In the genomic region with DNA sequence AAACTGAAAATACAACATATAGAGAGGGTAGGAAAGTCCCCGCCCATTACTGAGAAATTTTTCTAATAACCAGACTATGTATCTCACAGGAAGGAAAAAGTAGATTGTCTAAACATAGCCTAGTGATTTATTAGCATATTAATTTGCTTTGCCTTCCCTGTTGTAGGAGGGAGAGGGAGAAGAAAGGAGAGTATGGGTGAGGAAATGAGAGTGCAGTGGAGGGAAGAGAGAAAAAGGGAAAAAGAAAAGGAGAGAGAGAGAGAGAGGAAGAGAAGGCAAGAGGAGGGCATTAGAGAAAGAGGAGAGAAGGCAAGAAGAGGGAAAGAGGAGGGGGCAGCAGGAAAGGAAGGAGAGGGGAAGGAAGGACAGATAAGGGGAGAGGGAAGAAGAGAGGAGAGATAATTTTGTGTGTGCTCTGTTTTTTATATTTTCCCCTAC, we compare ENCODE assay signal across 1 cellular context.
A peak's percentile ranks its signal among the peaks of the same experiment; 100 is the strongest.
TF ChIP-seq lines count a peak whose summit lies in the region.

No MANE protein-coding gene starts in this region.

TF ChIP-seq in A549, 52 proteins besides CTCF, POLR2A, EP300 and RAD21 (continued from another document):
- TF ChIP-seq, protein P1, sequence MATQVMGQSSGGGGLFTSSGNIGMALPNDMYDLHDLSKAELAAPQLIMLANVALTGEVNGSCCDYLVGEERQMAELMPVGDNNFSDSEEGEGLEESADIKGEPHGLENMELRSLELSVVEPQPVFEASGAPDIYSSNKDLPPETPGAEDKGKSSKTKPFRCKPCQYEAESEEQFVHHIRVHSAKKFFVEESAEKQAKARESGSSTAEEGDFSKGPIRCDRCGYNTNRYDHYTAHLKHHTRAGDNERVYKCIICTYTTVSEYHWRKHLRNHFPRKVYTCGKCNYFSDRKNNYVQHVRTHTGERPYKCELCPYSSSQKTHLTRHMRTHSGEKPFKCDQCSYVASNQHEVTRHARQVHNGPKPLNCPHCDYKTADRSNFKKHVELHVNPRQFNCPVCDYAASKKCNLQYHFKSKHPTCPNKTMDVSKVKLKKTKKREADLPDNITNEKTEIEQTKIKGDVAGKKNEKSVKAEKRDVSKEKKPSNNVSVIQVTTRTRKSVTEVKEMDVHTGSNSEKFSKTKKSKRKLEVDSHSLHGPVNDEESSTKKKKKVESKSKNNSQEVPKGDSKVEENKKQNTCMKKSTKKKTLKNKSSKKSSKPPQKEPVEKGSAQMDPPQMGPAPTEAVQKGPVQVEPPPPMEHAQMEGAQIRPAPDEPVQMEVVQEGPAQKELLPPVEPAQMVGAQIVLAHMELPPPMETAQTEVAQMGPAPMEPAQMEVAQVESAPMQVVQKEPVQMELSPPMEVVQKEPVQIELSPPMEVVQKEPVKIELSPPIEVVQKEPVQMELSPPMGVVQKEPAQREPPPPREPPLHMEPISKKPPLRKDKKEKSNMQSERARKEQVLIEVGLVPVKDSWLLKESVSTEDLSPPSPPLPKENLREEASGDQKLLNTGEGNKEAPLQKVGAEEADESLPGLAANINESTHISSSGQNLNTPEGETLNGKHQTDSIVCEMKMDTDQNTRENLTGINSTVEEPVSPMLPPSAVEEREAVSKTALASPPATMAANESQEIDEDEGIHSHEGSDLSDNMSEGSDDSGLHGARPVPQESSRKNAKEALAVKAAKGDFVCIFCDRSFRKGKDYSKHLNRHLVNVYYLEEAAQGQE (IDR thresholded peaks at IDR 0.05), result no peak
- TF ChIP-seq FOSL2 (IDR thresholded peaks at IDR 0.05) (no peak), FOSL2 (CRISPR knock-in tag; IDR thresholded peaks at IDR 0.05) (no peak), NFE2L2 (conservative IDR thresholded peaks at IDR 0.05; ENCODE audit: low read length) (no peak), CBX8 (IDR thresholded peaks at IDR 0.05) (no peak), MYC (IDR thresholded peaks at IDR 0.05; ENCODE audit: borderline replicate concordance, low read length) (no peak), FOXS1 (CRISPR knock-in tag; IDR thresholded peaks at IDR 0.05) (0 out of 2 replicates have a peak, but pooled peaks have one; percentile 50), ESRRA (IDR thresholded peaks at IDR 0.05; ENCODE audit: borderline replicate concordance, low read length) (no peak), HEYL (CRISPR knock-in tag; IDR thresholded peaks at IDR 0.05) (no peak)
